Comparison of ENCODE assay signal across 11 cellular contexts in the genomic region with DNA sequence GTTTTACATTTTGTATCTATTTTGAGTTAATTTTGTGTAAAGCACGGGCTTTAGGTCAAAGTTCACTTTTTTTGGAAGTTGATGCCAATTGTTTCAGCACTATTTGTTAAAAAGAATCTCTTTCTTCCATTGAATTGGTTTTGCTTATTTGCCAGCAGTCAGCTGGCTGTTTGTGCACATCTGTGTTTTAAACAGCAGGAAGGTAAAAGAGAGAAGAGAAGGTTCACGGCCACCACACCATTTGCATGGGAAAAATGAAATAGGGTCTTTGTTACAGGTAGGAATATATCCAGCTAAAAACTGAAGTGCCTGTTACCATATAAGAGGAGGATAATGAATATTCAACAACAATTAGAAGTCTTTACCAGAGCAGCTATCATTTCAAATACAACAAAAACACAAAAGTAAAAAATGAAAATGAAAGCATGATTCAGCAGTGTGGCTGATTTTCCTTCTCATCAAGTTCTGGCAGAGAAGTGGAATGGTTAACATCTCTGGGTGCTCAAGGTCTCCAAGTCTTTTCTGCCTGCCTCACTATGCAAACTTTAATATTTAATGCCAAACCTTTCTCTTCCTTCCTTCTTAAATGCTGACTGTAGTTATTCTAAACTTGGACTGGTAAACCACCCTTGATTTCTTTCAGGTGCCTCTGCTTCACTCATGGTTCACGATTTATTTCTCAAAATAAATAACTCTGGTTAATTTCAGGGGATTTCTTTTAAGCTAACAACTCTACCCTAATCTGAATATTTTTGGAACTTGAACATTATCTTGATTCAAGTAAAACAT.
A peak's percentile ranks its signal among the peaks of the same experiment; 100 is the strongest.
DNase-seq lines count a peak whose midpoint lies in the region; ATAC-seq and TF ChIP-seq lines count a peak whose summit lies in the region.
"Had no signal": no experiment of that assay in that cellular context is flagged by ENCODE, and none has a peak within 500 bp of the region (broad histone marks: within the 10 kb centered on the region; RNA-seq: fewer than 3 reads in every experiment).

No MANE protein-coding gene starts in this region.

- H3K4me1 Mint-ChIP-seq in stimulated activated memory B cell treated with anti-CD40 and anti-IgM and Interleukin-4, amounts not matched to agents 10 μg/mL and 1 μg/mL and 100 μg/mL, for 72 hours = no peaks in the 10 kb centered on the region

- H3K27me3 Mint-ChIP-seq in stimulated activated memory B cell treated with anti-CD40 and anti-IgM and Interleukin-4, amounts not matched to agents 10 μg/mL and 1 μg/mL and 100 μg/mL, for 72 hours = no peaks in the 10 kb centered on the region

- DNase-seq in GM12864 (ENCODE audit: low read depth) = no peak
- peak; percentile 53 for DNase-seq in RPMI8226
- no peak for DNase-seq in NCI-H2227 (lab: John Stamatoyannopoulos, UW; ENCODE audit: unreplicated experiment)
- no peak for DNase-seq in activated CD4-positive, alpha-beta T cell treated with anti-CD3 and anti-CD28 coated beads, Interleukin-2, amount 50 U/mL, for 1 hour
- no peak for DNase-seq in mucosa of gallbladder (ENCODE audit: low spot score)
- DNase-seq: activated T-cell treated with anti-CD3 and anti-CD28 coated beads for 4 hours, T-helper 2 cell had no signal

- TF ChIP-seq CTCF in GM12864 (IDR thresholded peaks at IDR 0.05; ENCODE audit: low read depth, low read length, missing control alignments) = no peak

- no peaks in the 10 kb centered on the region for H3K9me3 Mint-ChIP-seq in stimulated activated memory B cell treated with anti-CD40 and anti-IgM and Interleukin-4, amounts not matched to agents 10 μg/mL and 1 μg/mL and 100 μg/mL, for 72 hours

- peak overlapping the region; percentile 41 for H3K4me3 ChIP-seq in GM12864 (ENCODE audit: low read depth, low read length)
- H3K4me3 ChIP-seq: vagina had no signal

- no peak overlapping the region for H3K4me3 Mint-ChIP-seq in stimulated activated memory B cell treated with anti-CD40 and anti-IgM and Interleukin-4, amounts not matched to agents 10 μg/mL and 1 μg/mL and 100 μg/mL, for 72 hours

- no peak overlapping the region for H3K27ac Mint-ChIP-seq in stimulated activated memory B cell treated with anti-CD40 and anti-IgM and Interleukin-4, amounts not matched to agents 10 μg/mL and 1 μg/mL and 100 μg/mL, for 72 hours

- no peaks in the 10 kb centered on the region for H3K36me3 Mint-ChIP-seq in stimulated activated memory B cell treated with anti-CD40 and anti-IgM and Interleukin-4, amounts not matched to agents 10 μg/mL and 1 μg/mL and 100 μg/mL, for 72 hours

- ATAC-seq in GM19468 (IDR thresholded peaks at IDR 0.05; ENCODE audit: extremely low read depth, unreplicated experiment) (peak; percentile 44), HG03045 (IDR thresholded peaks at IDR 0.05; ENCODE audit: unreplicated experiment) (peak; percentile 47)
- no peak for ATAC-seq in stimulated activated memory B cell treated with anti-CD40 and anti-IgM and Interleukin-4, amounts not matched to agents 10 μg/mL and 1 μg/mL and 100 μg/mL, for 72 hours
